ENCODE assay signal across 2 cellular contexts in genomic region chr6:29537714-29538403, GRCh38.
A peak's percentile ranks its signal among the peaks of the same experiment; 100 is the strongest.
TF ChIP-seq lines count a peak whose summit lies in the region.

No MANE protein-coding gene starts in this region.

TF ChIP-seq in GM23338, 12 proteins besides CTCF, POLR2A, EP300 and RAD21:
- TF ChIP-seq POLR2AphosphoS5 (IDR thresholded peaks at IDR 0.05; ENCODE audit: low read depth): no peak
- no peak for TF ChIP-seq ETS1 (IDR thresholded peaks at IDR 0.05)
- TF ChIP-seq, protein P1, sequence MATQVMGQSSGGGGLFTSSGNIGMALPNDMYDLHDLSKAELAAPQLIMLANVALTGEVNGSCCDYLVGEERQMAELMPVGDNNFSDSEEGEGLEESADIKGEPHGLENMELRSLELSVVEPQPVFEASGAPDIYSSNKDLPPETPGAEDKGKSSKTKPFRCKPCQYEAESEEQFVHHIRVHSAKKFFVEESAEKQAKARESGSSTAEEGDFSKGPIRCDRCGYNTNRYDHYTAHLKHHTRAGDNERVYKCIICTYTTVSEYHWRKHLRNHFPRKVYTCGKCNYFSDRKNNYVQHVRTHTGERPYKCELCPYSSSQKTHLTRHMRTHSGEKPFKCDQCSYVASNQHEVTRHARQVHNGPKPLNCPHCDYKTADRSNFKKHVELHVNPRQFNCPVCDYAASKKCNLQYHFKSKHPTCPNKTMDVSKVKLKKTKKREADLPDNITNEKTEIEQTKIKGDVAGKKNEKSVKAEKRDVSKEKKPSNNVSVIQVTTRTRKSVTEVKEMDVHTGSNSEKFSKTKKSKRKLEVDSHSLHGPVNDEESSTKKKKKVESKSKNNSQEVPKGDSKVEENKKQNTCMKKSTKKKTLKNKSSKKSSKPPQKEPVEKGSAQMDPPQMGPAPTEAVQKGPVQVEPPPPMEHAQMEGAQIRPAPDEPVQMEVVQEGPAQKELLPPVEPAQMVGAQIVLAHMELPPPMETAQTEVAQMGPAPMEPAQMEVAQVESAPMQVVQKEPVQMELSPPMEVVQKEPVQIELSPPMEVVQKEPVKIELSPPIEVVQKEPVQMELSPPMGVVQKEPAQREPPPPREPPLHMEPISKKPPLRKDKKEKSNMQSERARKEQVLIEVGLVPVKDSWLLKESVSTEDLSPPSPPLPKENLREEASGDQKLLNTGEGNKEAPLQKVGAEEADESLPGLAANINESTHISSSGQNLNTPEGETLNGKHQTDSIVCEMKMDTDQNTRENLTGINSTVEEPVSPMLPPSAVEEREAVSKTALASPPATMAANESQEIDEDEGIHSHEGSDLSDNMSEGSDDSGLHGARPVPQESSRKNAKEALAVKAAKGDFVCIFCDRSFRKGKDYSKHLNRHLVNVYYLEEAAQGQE (IDR thresholded peaks at IDR 0.05; ENCODE audit: unreplicated experiment): peak; percentile 73
TF ChIP-seq in GM23338: peak in this region for 1.

TF ChIP-seq in HepG2, 621 proteins besides CTCF, POLR2A, EP300 and RAD21:
- TF ChIP-seq, protein P1 (IDR thresholded peaks at IDR 0.05; ENCODE audit: borderline replicate concordance in 1 of 2, low read depth in 1 of 2, low read length in 2 of 2): peak; percentile 63 to 93
- TF ChIP-seq SIN3A (IDR thresholded peaks at IDR 0.05; ENCODE audit: borderline replicate concordance, low read depth, low read length) (no peak), ELF1 (CRISPR knock-in tag; IDR thresholded peaks at IDR 0.05) (peak; percentile 39; the same call in 1 of the 2 replicates), ZC3H4 (CRISPR knock-in tag; IDR thresholded peaks at IDR 0.05; ENCODE audit: borderline replicate concordance) (no peak), RFX5 (IDR thresholded peaks at IDR 0.05; ENCODE audit: low read depth, low read length) (no peak), SMARCC2 (IDR thresholded peaks at IDR 0.05) (no peak), ZKSCAN8 (CRISPR knock-in tag; IDR thresholded peaks at IDR 0.05; ENCODE audit: borderline replicate concordance) (no peak), MIER2 (CRISPR knock-in tag; IDR thresholded peaks at IDR 0.05) (peak; percentile 95), ZNF264 (CRISPR knock-in tag; IDR thresholded peaks at IDR 0.05) (no peak), ZBTB3 (CRISPR knock-in tag; IDR thresholded peaks at IDR 0.05; ENCODE audit: borderline replicate concordance, low read depth) (no peak), NR2C2 (CRISPR knock-in tag; IDR thresholded peaks at IDR 0.05; ENCODE audit: borderline replicate concordance) (peak; percentile 63), ZNF12 (CRISPR knock-in tag; IDR thresholded peaks at IDR 0.05) (no peak), ZSCAN30 (CRISPR knock-in tag; IDR thresholded peaks at IDR 0.05) (no peak), NR2F6 (IDR thresholded peaks at IDR 0.05) (peak; percentile 74), NR2F6 (CRISPR knock-in tag; IDR thresholded peaks at IDR 0.05) (peak; percentile 81), HDAC1 (CRISPR knock-in tag; IDR thresholded peaks at IDR 0.05) (no peak), RARA (CRISPR knock-in tag; IDR thresholded peaks at IDR 0.05) (0 out of 2 replicates have a peak, but pooled peaks have one; percentile 8), FOXO4 (CRISPR knock-in tag; conservative IDR thresholded peaks at IDR 0.05) (0 out of 2 replicates have a peak, but pooled peaks have one; percentile 76), NR2F1 (CRISPR knock-in tag; IDR thresholded peaks at IDR 0.05) (peak; percentile 46 to 81; a peak in 2 of 4 replicates), SALL1 (CRISPR knock-in tag; IDR thresholded peaks at IDR 0.05) (peak; percentile 19; the same call in 1 of the 2 replicates), ZNF75D (CRISPR knock-in tag; IDR thresholded peaks at IDR 0.05; ENCODE audit: borderline replicate concordance) (no peak), BCL6 (CRISPR knock-in tag; IDR thresholded peaks at IDR 0.05) (no peak), ETS1 (CRISPR knock-in tag; IDR thresholded peaks at IDR 0.05) (no peak), ZNF382 (CRISPR knock-in tag; IDR thresholded peaks at IDR 0.05; ENCODE audit: borderline replicate concordance) (no peak), ZNF788 (CRISPR knock-in tag; IDR thresholded peaks at IDR 0.05; ENCODE audit: borderline replicate concordance) (no peak), KAT2B (IDR thresholded peaks at IDR 0.05; ENCODE audit: borderline replicate concordance, low read depth, low read length) (no peak)
- TF ChIP-seq, protein P2, sequence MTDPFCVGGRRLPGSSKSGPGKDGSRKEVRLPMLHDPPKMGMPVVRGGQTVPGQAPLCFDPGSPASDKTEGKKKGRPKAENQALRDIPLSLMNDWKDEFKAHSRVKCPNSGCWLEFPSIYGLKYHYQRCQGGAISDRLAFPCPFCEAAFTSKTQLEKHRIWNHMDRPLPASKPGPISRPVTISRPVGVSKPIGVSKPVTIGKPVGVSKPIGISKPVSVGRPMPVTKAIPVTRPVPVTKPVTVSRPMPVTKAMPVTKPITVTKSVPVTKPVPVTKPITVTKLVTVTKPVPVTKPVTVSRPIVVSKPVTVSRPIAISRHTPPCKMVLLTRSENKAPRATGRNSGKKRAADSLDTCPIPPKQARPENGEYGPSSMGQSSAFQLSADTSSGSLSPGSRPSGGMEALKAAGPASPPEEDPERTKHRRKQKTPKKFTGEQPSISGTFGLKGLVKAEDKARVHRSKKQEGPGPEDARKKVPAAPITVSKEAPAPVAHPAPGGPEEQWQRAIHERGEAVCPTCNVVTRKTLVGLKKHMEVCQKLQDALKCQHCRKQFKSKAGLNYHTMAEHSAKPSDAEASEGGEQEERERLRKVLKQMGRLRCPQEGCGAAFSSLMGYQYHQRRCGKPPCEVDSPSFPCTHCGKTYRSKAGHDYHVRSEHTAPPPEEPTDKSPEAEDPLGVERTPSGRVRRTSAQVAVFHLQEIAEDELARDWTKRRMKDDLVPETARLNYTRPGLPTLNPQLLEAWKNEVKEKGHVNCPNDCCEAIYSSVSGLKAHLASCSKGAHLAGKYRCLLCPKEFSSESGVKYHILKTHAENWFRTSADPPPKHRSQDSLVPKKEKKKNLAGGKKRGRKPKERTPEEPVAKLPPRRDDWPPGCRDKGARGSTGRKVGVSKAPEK (CRISPR knock-in tag; IDR thresholded peaks at IDR 0.05; ENCODE audit: borderline replicate concordance): no peak
- TF ChIP-seq, protein P3, sequence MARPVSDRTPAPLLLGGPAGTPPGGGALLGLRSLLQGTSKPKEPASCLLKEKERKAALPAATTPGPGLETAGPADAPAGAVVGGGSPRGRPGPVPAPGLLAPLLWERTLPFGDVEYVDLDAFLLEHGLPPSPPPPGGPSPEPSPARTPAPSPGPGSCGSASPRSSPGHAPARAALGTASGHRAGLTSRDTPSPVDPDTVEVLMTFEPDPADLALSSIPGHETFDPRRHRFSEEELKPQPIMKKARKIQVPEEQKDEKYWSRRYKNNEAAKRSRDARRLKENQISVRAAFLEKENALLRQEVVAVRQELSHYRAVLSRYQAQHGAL (CRISPR knock-in tag; IDR thresholded peaks at IDR 0.05; ENCODE audit: not compliant biosample characterization): no peak
